15 cellular contexts compared by ENCODE assay signal in the genomic region with DNA sequence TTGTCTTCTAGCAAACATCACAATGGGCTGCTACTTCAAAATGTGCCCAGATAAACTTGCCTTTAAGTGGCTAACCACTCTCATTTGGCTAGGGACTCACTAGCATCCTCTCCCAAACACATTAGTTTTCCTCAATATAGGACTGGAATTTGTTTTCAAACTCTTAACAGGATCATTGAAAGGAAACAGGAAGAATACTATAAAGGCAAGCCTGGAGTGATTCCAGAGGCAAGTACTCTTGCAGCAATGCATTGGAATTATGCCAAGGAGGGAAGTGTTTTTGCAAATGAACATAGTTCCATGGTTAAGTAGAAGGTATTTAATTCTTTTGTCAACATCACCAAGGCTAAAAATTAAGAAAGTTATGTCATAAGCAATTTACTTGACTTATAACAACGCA. TPM values are rescaled to one million over a fixed set of nuclear protein-coding genes. Genes with fewer than 3 reads are reported as not detected.
DNase-seq lines count a peak whose midpoint lies in the region; ATAC-seq lines count a peak whose summit lies in the region.
"Had no signal": no experiment of that assay in that cellular context is flagged by ENCODE, and none has a peak within 500 bp of the region (broad histone marks: within the 10 kb centered on the region; RNA-seq: fewer than 3 reads in every experiment).

No MANE protein-coding gene starts in this region.

- no CpG with 5 or more reads among the region's 1 CpG for WGBS in neuronal stem cell (ENCODE audit: extremely low coverage in 2 of 2, insufficient read length in 2 of 2, insufficient replicate concordance in 1 of 2), 2 donors

- DNase-seq in HS-5 (ENCODE audit: low read depth), result peak; percentile 24
- DNase-seq in NCI-H2107 (lab: John Stamatoyannopoulos, UW), result peak; percentile 59
- peak; percentile 56 for DNase-seq in amniotic epithelial cell (ENCODE audit: low read depth)
- peak; percentile 35 for DNase-seq in medulla oblongata (ENCODE audit: extremely low spot score)
- DNase-seq in ureter (ENCODE audit: low spot score), result no peak
- DNase-seq in neuronal stem cell (ENCODE audit: low spot score), result no peak
- DNase-seq: amniotic stem cell, BE2C, GF-D8, NCI-H524 treated with DMSO at 0.1 percent for 48 hours, psoas muscle, WERI-Rb-1 had no signal

- H3K4me2 ChIP-seq in neuronal stem cell (ENCODE audit: insufficient read depth, low read length, poor library complexity, severe bottlenecking), result no peak overlapping the region

- H2BK120ac ChIP-seq in neuronal stem cell (ENCODE audit: low read depth, low read length), result no peak overlapping the region

- H3K36me3 ChIP-seq in neuronal stem cell (replicated peaks in 1 of 2; ENCODE audit: control insufficient read depth in 2 of 2, insufficient read depth in 2 of 2, low read length in 2 of 2), result peaks cover 0 to 3% of the 10 kb centered on the region in 2 donors
- H3K36me3 ChIP-seq: BE2C, WERI-Rb-1 had no signal

- H4K91ac ChIP-seq in neuronal stem cell (ENCODE audit: low read depth, low read length, poor library complexity), result no peak overlapping the region

- no peaks in the 10 kb centered on the region for H3K9me3 ChIP-seq in neuronal stem cell (replicated peaks in 1 of 2; ENCODE audit: control insufficient read depth in 2 of 2, insufficient read depth in 1 of 2, low read depth in 1 of 2, low read length in 2 of 2)
- H3K9me3 ChIP-seq: BE2C, psoas muscle had no signal

- no peak overlapping the region for H3K4me3 ChIP-seq in neuronal stem cell (ENCODE audit: low read length in 2 of 2)
- H3K4me3 ChIP-seq: psoas muscle had no signal

- H2BK15ac ChIP-seq in neuronal stem cell (ENCODE audit: low read length), result no peak overlapping the region

- H2AFZ ChIP-seq in neuronal stem cell (ENCODE audit: low read length), result no peak overlapping the region

- H3K9ac ChIP-seq in neuronal stem cell (ENCODE audit: low read depth, low read length, poor library complexity), result no peak overlapping the region

- no peak overlapping the region for H3K18ac ChIP-seq in neuronal stem cell (ENCODE audit: low read length)

- no peak overlapping the region for H2BK12ac ChIP-seq in neuronal stem cell (ENCODE audit: low read length)

- no peaks in the 10 kb centered on the region for H3K27me3 ChIP-seq in neuronal stem cell (ENCODE audit: control insufficient read depth in 3 of 3, insufficient read depth in 3 of 3, low read depth in 1 of 3, low read length in 3 of 3)

- no peaks in the 10 kb centered on the region for H3K79me1 ChIP-seq in neuronal stem cell (ENCODE audit: low read depth, low read length)

- H4K8ac ChIP-seq in neuronal stem cell (ENCODE audit: low read depth, low read length), result no peak overlapping the region

- no peak for ATAC-seq in GM21390 (IDR thresholded peaks at IDR 0.05; ENCODE audit: unreplicated experiment)
- ATAC-seq in GM18858 (IDR thresholded peaks at IDR 0.05; ENCODE audit: unreplicated experiment), result no peak
- ATAC-seq: psoas muscle had no signal

- H3K4me1 ChIP-seq in neuronal stem cell (ENCODE audit: control insufficient read depth in 2 of 2, insufficient read depth in 1 of 2, low read depth in 1 of 2, low read length in 2 of 2), result peaks cover 0 to 1% of the 10 kb centered on the region in 2 donors
- H3K4me1 ChIP-seq: BE2C, psoas muscle had no signal

- H3K14ac ChIP-seq in neuronal stem cell (ENCODE audit: low read length), result no peak overlapping the region

- no peak overlapping the region for H3K4ac ChIP-seq in neuronal stem cell (ENCODE audit: low read length)

- no peak overlapping the region for H3K23ac ChIP-seq in neuronal stem cell (ENCODE audit: low read depth, low read length, poor library complexity)

- no peak overlapping the region for H2BK5ac ChIP-seq in neuronal stem cell (ENCODE audit: low read length)

- H2AK5ac ChIP-seq in neuronal stem cell (ENCODE audit: low read depth, low read length), result no peak overlapping the region

- H3K27ac ChIP-seq in neuronal stem cell (replicated peaks; ENCODE audit: low read length), result no peak overlapping the region
- H3K27ac ChIP-seq: psoas muscle, WERI-Rb-1 had no signal

RNA-seq across cellular contexts. Expression of gene EPHA7, which starts 12.2 kb away (rescaled TPM):
- total RNA-seq in ureter, result 4.6 TPM
- polyA plus RNA-seq in neuronal stem cell (2013, experiment 1 of 2), result 7.5 TPM
- 7.8 TPM for polyA plus RNA-seq in neuronal stem cell (2013, experiment 2 of 2)
- polyA plus RNA-seq: IgD-negative memory B cell had no signal

Comparison
In these comparisons a context has a peak if more than half of its experiments do, and no peak if none do; other contexts are left out.
1. DNase-seq: peak in HS-5 (single experiment), NCI-H2107 (single experiment), amniotic epithelial cell (single experiment) and medulla oblongata (single experiment); none in ureter (single experiment) and neuronal stem cell (single experiment).